ENCODE assay signal across 1 cellular context in genomic region chr10:110522365-110522988, GRCh38.
TF ChIP-seq lines count a peak whose summit lies in the region.

No MANE protein-coding gene starts in this region.

TF ChIP-seq in HepG2, 621 proteins besides CTCF, POLR2A, EP300 and RAD21 (continued from another document and continues in another):
- TF ChIP-seq ATM (IDR thresholded peaks at IDR 0.05; ENCODE audit: borderline replicate concordance) (no peak), PPARG (CRISPR knock-in tag; conservative IDR thresholded peaks at IDR 0.05) (0 out of 2 replicates have a peak, but pooled peaks have one; percentile 16), PBX3 (CRISPR knock-in tag; IDR thresholded peaks at IDR 0.05; ENCODE audit: borderline replicate concordance) (no peak), HMG20B (CRISPR knock-in tag; conservative IDR thresholded peaks at IDR 0.05) (0 out of 2 replicates have a peak, but pooled peaks have one; percentile 30), ZNF280B (CRISPR knock-in tag; IDR thresholded peaks at IDR 0.05; ENCODE audit: borderline replicate concordance) (no peak), RARA (CRISPR knock-in tag; IDR thresholded peaks at IDR 0.05) (0 out of 2 replicates have a peak, but pooled peaks have one; percentile 17), ZSCAN9 (CRISPR knock-in tag; IDR thresholded peaks at IDR 0.05; ENCODE audit: borderline replicate concordance) (no peak), ZNF850 (CRISPR knock-in tag; conservative IDR thresholded peaks at IDR 0.05) (no peak), TOPORS (CRISPR knock-in tag; IDR thresholded peaks at IDR 0.05) (no peak), HOXA7 (CRISPR knock-in tag; IDR thresholded peaks at IDR 0.05) (no peak), LRRFIP1 (CRISPR knock-in tag; conservative IDR thresholded peaks at IDR 0.05) (no peak), ARHGAP35 (CRISPR knock-in tag; IDR thresholded peaks at IDR 0.05; ENCODE audit: borderline replicate concordance) (no peak), ZSCAN12 (CRISPR knock-in tag; IDR thresholded peaks at IDR 0.05) (no peak), RERE (CRISPR knock-in tag; IDR thresholded peaks at IDR 0.05; ENCODE audit: low read depth) (0 out of 2 replicates have a peak, but pooled peaks have one; percentile 50), FOXA3 (CRISPR knock-in tag; IDR thresholded peaks at IDR 0.05) (0 out of 2 replicates have a peak, but pooled peaks have one; percentile 27), CERS6 (CRISPR knock-in tag; IDR thresholded peaks at IDR 0.05) (no peak), ZNF225 (CRISPR knock-in tag; IDR thresholded peaks at IDR 0.05) (no peak), ONECUT2 (CRISPR knock-in tag; IDR thresholded peaks at IDR 0.05) (no peak), NR2F2 (IDR thresholded peaks at IDR 0.05; ENCODE audit: borderline replicate concordance, low read depth) (0 out of 2 replicates have a peak, but pooled peaks have one; percentile 30), BCLAF1 (IDR thresholded peaks at IDR 0.05) (no peak), NR2F6 (IDR thresholded peaks at IDR 0.05) (peak; percentile 81), NR2F6 (CRISPR knock-in tag; IDR thresholded peaks at IDR 0.05) (peak; percentile 43), BHLHE40 (IDR thresholded peaks at IDR 0.05; ENCODE audit: low read length) (no peak), ZNF644 (CRISPR knock-in tag; IDR thresholded peaks at IDR 0.05; ENCODE audit: low read depth) (no peak), RFXAP (CRISPR knock-in tag; IDR thresholded peaks at IDR 0.05; ENCODE audit: borderline replicate concordance) (no peak), TEAD2 (CRISPR knock-in tag; IDR thresholded peaks at IDR 0.05) (no peak), ZNF550 (CRISPR knock-in tag; IDR thresholded peaks at IDR 0.05; ENCODE audit: borderline replicate concordance) (no peak), TFAP4 (IDR thresholded peaks at IDR 0.05; ENCODE audit: borderline replicate concordance, low read depth) (no peak), SNAPC5 (CRISPR knock-in tag; IDR thresholded peaks at IDR 0.05; ENCODE audit: borderline replicate concordance) (no peak), ZFP90 (CRISPR knock-in tag; IDR thresholded peaks at IDR 0.05; ENCODE audit: borderline replicate concordance) (no peak), ZNF572 (CRISPR knock-in tag; IDR thresholded peaks at IDR 0.05) (no peak), ZNF724P (CRISPR knock-in tag; IDR thresholded peaks at IDR 0.05; ENCODE audit: borderline replicate concordance) (no peak), ZNF407 (CRISPR knock-in tag; IDR thresholded peaks at IDR 0.05; ENCODE audit: not compliant biosample characterization) (no peak), MYNN (CRISPR knock-in tag; IDR thresholded peaks at IDR 0.05; ENCODE audit: low read depth) (no peak)
